In genomic region chr2:39123436-39123999, GRCh38 we compare ENCODE assay signal across 8 cellular contexts. TPM values are rescaled to one million over a fixed set of nuclear protein-coding genes. Genes with fewer than 3 reads are reported as not detected.
A peak's percentile ranks its signal among the peaks of the same experiment; 100 is the strongest.
DNase-seq lines count a peak whose midpoint lies in the region; ATAC-seq and TF ChIP-seq lines count a peak whose summit lies in the region.

No MANE protein-coding gene starts in this region.

- H3K27me3 ChIP-seq in WERI-Rb-1 (ENCODE audit: insufficient read depth, low read depth, severe bottlenecking), result no peaks in the 10 kb centered on the region
- no peaks in the 10 kb centered on the region for H3K27me3 ChIP-seq in sigmoid colon

- ATAC-seq in GM19463 (IDR thresholded peaks at IDR 0.05; ENCODE audit: unreplicated experiment) (no peak), HG03175 (IDR thresholded peaks at IDR 0.05; ENCODE audit: unreplicated experiment) (no peak)

- H3K9me3 ChIP-seq in WERI-Rb-1 (ENCODE audit: severe bottlenecking) (no peaks in the 10 kb centered on the region), sigmoid colon (no peaks in the 10 kb centered on the region)

- 63 to 72% methylated on average over 25 of the region's 25 CpGs for WGBS in sigmoid colon, 2 donors

- H3K4me1 ChIP-seq in sigmoid colon, result peaks cover 0 to 39% (median 31%) of the 10 kb centered on the region in 4 donors

- no peak for TF ChIP-seq EP300 in sigmoid colon (IDR thresholded peaks at IDR 0.05)

- intact Hi-C loops in sigmoid colon (cut with DNase I), result loop anchor here (5.0 to 10.0 kb wide), 2 partner anchors 61 to 391 kb away; no protein-coding TSS in a partner anchor

- TF ChIP-seq CTCF in GM12865 (IDR thresholded peaks at IDR 0.05; ENCODE audit: insufficient read depth, low read depth, low read length, missing control alignments) (no peak), WERI-Rb-1 (IDR thresholded peaks at IDR 0.05; ENCODE audit: low read depth, low read length) (no peak), foreskin fibroblast (IDR thresholded peaks at IDR 0.05; ENCODE audit: low read depth, low read length) (no peak), sigmoid colon (IDR thresholded peaks at IDR 0.05) (no peak)

- H3K36me3 ChIP-seq in WERI-Rb-1, result no peaks in the 10 kb centered on the region
- no peaks in the 10 kb centered on the region for H3K36me3 ChIP-seq in sigmoid colon

- no peak for DNase-seq in GM12865 (ENCODE audit: low read depth)
- DNase-seq in WERI-Rb-1, result no peak
- no peak for DNase-seq in foreskin fibroblast
- DNase-seq in sigmoid colon, result no peak
- no peak for DNase-seq in NCI-H187 (lab: John Stamatoyannopoulos, UW)
- DNase-seq in 8988T, result no peak

- H3K4me3 ChIP-seq in GM12865 (ENCODE audit: low read depth, low read length), result peak overlapping the region; percentile 78
- H3K4me3 ChIP-seq in WERI-Rb-1 (ENCODE audit: low read depth, low read length), result peak overlapping the region; percentile 79
- H3K4me3 ChIP-seq in foreskin fibroblast (ENCODE audit: low read depth in 1 of 2, low read length in 2 of 2), result peak overlapping the region; percentile 86 to 94
- H3K4me3 ChIP-seq in sigmoid colon, result peak overlapping the region; percentile 57 to 73 (median 64)

- no peak for TF ChIP-seq POLR2A in sigmoid colon (IDR thresholded peaks at IDR 0.05)

- H3K27ac ChIP-seq in WERI-Rb-1 (peak overlapping the region; percentile 76), sigmoid colon (peak overlapping the region; percentile 91 to 97 (median 96))

RNA-seq across cellular contexts. Expression of gene SOS1, which starts 2.7 kb away (rescaled TPM):
- total RNA-seq in sigmoid colon, result 10 to 100 TPM; 30.8 to 72.0 (median 35.8) TPM
- 1 to 10 TPM; 5.4 to 9.8 (median 9.2) TPM for polyA plus RNA-seq in sigmoid colon
